In genomic region chr12:7439579-7440505, GRCh38 we compare ENCODE assay signal across 8 cellular contexts. TPM values are rescaled to one million over a fixed set of nuclear protein-coding genes. Genes with fewer than 3 reads are reported as not detected.
A peak's percentile ranks its signal among the peaks of the same experiment; 100 is the strongest.
DNase-seq lines count a peak whose midpoint lies in the region; ATAC-seq and TF ChIP-seq lines count a peak whose summit lies in the region.

No MANE protein-coding gene starts in this region.

- no peaks in the 10 kb centered on the region for H3K9me3 Mint-ChIP-seq in activated CD4-positive, alpha-beta T cell treated with anti-CD3 and anti-CD28 coated beads for 36 hours (ENCODE audit: low read depth)

- H3K4me3 Mint-ChIP-seq in activated CD4-positive, alpha-beta T cell treated with anti-CD3 and anti-CD28 coated beads for 36 hours = peak overlapping the region; percentile 58

- peaks cover 4% of the 10 kb centered on the region for H3K4me1 Mint-ChIP-seq in activated CD4-positive, alpha-beta T cell treated with anti-CD3 and anti-CD28 coated beads for 36 hours

- DNase-seq in activated CD4-positive, alpha-beta T cell treated with anti-CD3 and anti-CD28 coated beads for 36 hours = peak; percentile 63
- no peak for DNase-seq in activated CD4-positive, alpha-beta T cell treated with anti-CD3 and anti-CD28 coated beads, Interleukin-2, amount 50 U/mL, for 1 hour
- peak; percentile 77 for DNase-seq in activated effector memory CD4-positive, alpha-beta T cell treated with anti-CD3 and anti-CD28 coated beads, Interleukin-2, amount 50 U/mL, for 16 hours
- DNase-seq in heart left ventricle (peak in 4 of 5 donors; percentile 15 to 71 (median 34)), retinal pigment epithelial cell (ENCODE audit: low read depth) (no peak)

- POLR2A ChIA-PET in activated CD4-positive, alpha-beta T cell treated with anti-CD3 and anti-CD28 coated beads for 36 hours (lab: Charles Lee) = no interaction called here

- peaks cover 4 to 37% (median 20%) of the 10 kb centered on the region in 9 donors for H3K27me3 ChIP-seq in heart left ventricle

- no peak for TF ChIP-seq POLR2A in heart left ventricle (IDR thresholded peaks at IDR 0.05)

- peak overlapping the region; percentile 56 for H3K27ac Mint-ChIP-seq in activated CD4-positive, alpha-beta T cell treated with anti-CD3 and anti-CD28 coated beads for 36 hours

- TF ChIP-seq CTCF in heart left ventricle (IDR thresholded peaks at IDR 0.05) (no peak), retinal pigment epithelial cell (conservative IDR thresholded peaks at IDR 0.05; ENCODE audit: low read depth, low read length) (no peak)

- H3K4me3 ChIP-seq in heart left ventricle (peak overlapping the region in 8 of 12 donors; percentile 22 to 46 (median 29)), retinal pigment epithelial cell (ENCODE audit: low read length) (peak overlapping the region; percentile 39)

- peaks cover 0 to 6% (median 0%) of the 10 kb centered on the region in 12 donors for H3K4me1 ChIP-seq in heart left ventricle

- no peak overlapping the region for H3K27ac ChIP-seq in heart left ventricle

- peaks cover 27% of the 10 kb centered on the region for H3K27me3 Mint-ChIP-seq in activated CD4-positive, alpha-beta T cell treated with anti-CD3 and anti-CD28 coated beads for 36 hours

- H3K36me3 Mint-ChIP-seq in activated CD4-positive, alpha-beta T cell treated with anti-CD3 and anti-CD28 coated beads for 36 hours (ENCODE audit: low read depth) = no peaks in the 10 kb centered on the region

- no peaks in the 10 kb centered on the region for H3K36me3 ChIP-seq in heart left ventricle

- CTCF ChIA-PET in activated CD4-positive, alpha-beta T cell treated with anti-CD3 and anti-CD28 coated beads for 36 hours (lab: Charles Lee) = interaction anchor here (0.6 to 1.9 kb wide), 3 partner anchors 13 to 1532 kb away, joined by 3 to 6 read pairs (median 4); no protein-coding TSS in a partner anchor

- ATAC-seq in activated CD4-positive, alpha-beta T cell treated with anti-CD3 and anti-CD28 coated beads for 36 hours = peak; percentile 89
- peak; percentile 47 to 84 (median 66) for ATAC-seq in heart left ventricle
- no peak for ATAC-seq in HG02885 (IDR thresholded peaks at IDR 0.05; ENCODE audit: poor library complexity, unreplicated experiment)
- no peak for ATAC-seq in HG02870 (IDR thresholded peaks at IDR 0.05; ENCODE audit: unreplicated experiment)
- ATAC-seq in GM19397 (IDR thresholded peaks at IDR 0.05; ENCODE audit: unreplicated experiment) = no peak

- peaks cover 0 to 7% (median 0%) of the 10 kb centered on the region in 12 donors for H3K9me3 ChIP-seq in heart left ventricle

- WGBS in heart left ventricle, 4 donors = 10 to 16% (median 14%) methylated on average over 62 to 84 of the region's 84 CpGs

- intact Hi-C loops in activated CD4-positive, alpha-beta T cell treated with anti-CD3 and anti-CD28 coated beads for 36 hours (cut with DNase I, micrococcal nuclease) = no loop called here
- intact Hi-C loops in heart left ventricle (cut with DNase I) = no loop called here

RNA-seq across cellular contexts. Expression of gene CD163L1, which starts 4.1 kb away (rescaled TPM):
- total RNA-seq in activated CD4-positive, alpha-beta T cell treated with anti-CD3 and anti-CD28 coated beads for 36 hours = not detected
- total RNA-seq in heart left ventricle = 10 to 100 TPM in 1 of 9 donors, 1 to 10 TPM in 6, under 1 TPM in 2; 0.25 to 14.0 (median 2.6) TPM
- polyA plus RNA-seq in heart left ventricle = 1 to 10 TPM in 1 of 2 donors, under 1 TPM in 1; 0.55 to 2.2 TPM

Comparison
In these comparisons a context has a peak if more than half of its experiments do, and no peak if none do; other contexts are left out.
1. DNase-seq: peak in activated CD4-positive, alpha-beta T cell treated with anti-CD3 and anti-CD28 coated beads for 36 hours (single experiment), activated effector memory CD4-positive, alpha-beta T cell treated with anti-CD3 and anti-CD28 coated beads, Interleukin-2, amount 50 U/mL, for 16 hours (single experiment) and heart left ventricle (4 of 5); none in activated CD4-positive, alpha-beta T cell treated with anti-CD3 and anti-CD28 coated beads, Interleukin-2, amount 50 U/mL, for 1 hour (single experiment) and retinal pigment epithelial cell (single experiment).
2. ATAC-seq: peak in activated CD4-positive, alpha-beta T cell treated with anti-CD3 and anti-CD28 coated beads for 36 hours (single experiment) and heart left ventricle (4 of 4); none in HG02885 (single experiment), HG02870 (single experiment) and GM19397 (single experiment).